ENCODE assay signal across 11 cellular contexts in the genomic region with DNA sequence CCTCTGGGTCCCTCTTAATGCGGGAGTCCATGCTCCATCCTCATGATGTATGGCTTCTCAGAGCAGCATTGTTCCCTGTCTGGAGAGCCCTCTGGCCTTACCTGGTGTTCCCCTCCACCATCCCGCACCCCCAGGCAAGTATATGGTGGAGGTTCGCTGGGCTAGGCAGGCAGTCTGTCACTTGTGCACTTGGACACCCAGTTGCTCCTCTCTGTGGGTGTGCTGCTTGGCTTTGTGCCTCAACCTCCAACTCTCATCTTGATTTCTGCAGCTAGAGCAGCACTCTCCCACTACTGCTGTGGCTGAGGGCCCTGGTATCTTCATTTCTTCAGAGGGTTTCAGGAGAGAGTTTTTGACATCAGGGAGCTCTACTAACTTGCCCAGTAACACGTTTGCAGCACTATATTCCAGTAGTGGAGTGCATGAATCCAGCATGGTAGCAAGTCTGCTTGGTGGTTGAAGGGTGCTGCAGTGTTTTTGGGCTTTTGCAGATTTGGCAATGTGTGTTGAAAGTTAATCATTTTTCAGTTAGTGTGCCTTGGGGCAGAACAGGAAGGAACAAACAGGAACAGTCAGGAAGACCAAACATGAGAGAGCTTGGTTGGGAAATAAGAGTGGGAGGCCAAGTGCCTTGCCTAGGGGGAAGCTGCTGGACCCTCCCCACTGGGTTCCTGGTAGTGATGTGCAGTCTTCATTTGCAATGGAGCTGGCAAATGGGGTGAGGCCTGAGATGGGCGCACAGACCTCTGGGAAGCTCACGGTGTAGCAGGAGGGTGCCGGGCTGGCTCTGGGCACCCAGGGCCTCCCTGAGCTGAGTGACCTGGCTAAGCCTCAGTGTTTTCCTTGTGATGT. TPM values are rescaled to one million over a fixed set of nuclear protein-coding genes. Genes with fewer than 3 reads are reported as not detected.
DNase-seq lines count a peak whose midpoint lies in the region; ATAC-seq and TF ChIP-seq lines count a peak whose summit lies in the region.
"Had no signal": no experiment of that assay in that cellular context is flagged by ENCODE, and none has a peak within 500 bp of the region (broad histone marks: within the 10 kb centered on the region; RNA-seq: fewer than 3 reads in every experiment).

No MANE protein-coding gene starts in this region.

- H3K9me3 Mint-ChIP-seq in CD4-positive, CD25-positive, alpha-beta regulatory T cell: peaks cover 0 to 5% (median 0%) of the 10 kb centered on the region in 7 donors

- TF ChIP-seq POLR2A in breast epithelium (IDR thresholded peaks at IDR 0.05): no peak

- H3K4me3 Mint-ChIP-seq in CD4-positive, CD25-positive, alpha-beta regulatory T cell: peak overlapping the region in 3 of 4 donors; percentile 20 to 65 (median 60)
- H3K4me3 Mint-ChIP-seq: activated B cell treated with CpG ODN at 0.5 μM for 24 hours had no signal

- H3K4me1 ChIP-seq in CD4-positive, CD25-positive, alpha-beta regulatory T cell (ENCODE audit: control insufficient read depth, insufficient read depth, low read length, poor library complexity, severe bottlenecking): peaks cover 95% of the 10 kb centered on the region
- H3K4me1 ChIP-seq in breast epithelium (peaks cover 7 to 17% of the 10 kb centered on the region in 2 donors), mucosa of descending colon (ENCODE audit: low read depth) (peaks cover 9% of the 10 kb centered on the region)

- TF ChIP-seq CTCF in breast epithelium (IDR thresholded peaks at IDR 0.05) (no peak), mucosa of descending colon (IDR thresholded peaks at IDR 0.05) (no peak)

- H3K27me3 ChIP-seq in CD4-positive, CD25-positive, alpha-beta regulatory T cell (ENCODE audit: control insufficient read depth, insufficient read depth, low read length): no peaks in the 10 kb centered on the region
- H3K27me3 ChIP-seq in breast epithelium: no peaks in the 10 kb centered on the region

- H3K36me3 Mint-ChIP-seq in CD4-positive, CD25-positive, alpha-beta regulatory T cell: peaks cover 58% of the 10 kb centered on the region

- intact Hi-C loops in breast epithelium (cut with DNase I; ENCODE audit: low total_unique reads): no loop called here
- intact Hi-C loops in mucosa of descending colon (cut with DNase I, micrococcal nuclease): no loop called here

- H3K4me3 ChIP-seq in CD4-positive, CD25-positive, alpha-beta regulatory T cell (ENCODE audit: low read depth, low read length): no peak overlapping the region
- H3K4me3 ChIP-seq in breast epithelium (no peak overlapping the region), mucosa of descending colon (no peak overlapping the region)

- H3K36me3 ChIP-seq in CD4-positive, CD25-positive, alpha-beta regulatory T cell (ENCODE audit: control insufficient read depth, insufficient read depth, low read length): peaks cover 54% of the 10 kb centered on the region
- H3K36me3 ChIP-seq in breast epithelium (no peaks in the 10 kb centered on the region), mucosa of descending colon (ENCODE audit: low read depth) (peaks cover 3% of the 10 kb centered on the region)

- peaks cover 2 to 4% of the 10 kb centered on the region in 2 experiments for H3K9me3 ChIP-seq in CD4-positive, CD25-positive, alpha-beta regulatory T cell (ENCODE audit: control insufficient read depth in 2 of 2, low read length in 2 of 2)
- H3K9me3 ChIP-seq in breast epithelium (no peaks in the 10 kb centered on the region), mucosa of descending colon (no peaks in the 10 kb centered on the region)

- peak overlapping the region; percentile 8 to 97 (median 61) for H3K27ac Mint-ChIP-seq in CD4-positive, CD25-positive, alpha-beta regulatory T cell
- H3K27ac Mint-ChIP-seq: activated B cell treated with CpG ODN at 0.5 μM for 24 hours had no signal

- no peak for ATAC-seq in CD4-positive, CD25-positive, alpha-beta regulatory T cell (ENCODE audit: low read depth in 2 of 2)
- ATAC-seq in mucosa of descending colon: peak; percentile 16
- ATAC-seq in HG03565 (IDR thresholded peaks at IDR 0.05; ENCODE audit: unreplicated experiment): no peak
- no peak for ATAC-seq in HG03135 (IDR thresholded peaks at IDR 0.05; ENCODE audit: unreplicated experiment)
- no peak for ATAC-seq in HG03432 (IDR thresholded peaks at IDR 0.05; ENCODE audit: unreplicated experiment)
- ATAC-seq: sciatic nerve had no signal

- H3K27ac ChIP-seq in CD4-positive, CD25-positive, alpha-beta regulatory T cell (ENCODE audit: insufficient read depth, low read length, poor library complexity, severe bottlenecking): peak overlapping the region; percentile 2
- H3K27ac ChIP-seq in breast epithelium: peak overlapping the region; percentile 38 to 52

- H3K4me1 Mint-ChIP-seq in CD4-positive, CD25-positive, alpha-beta regulatory T cell: peaks cover 35 to 100% (median 80%) of the 10 kb centered on the region in 4 donors

- DNase-seq in CD4-positive, CD25-positive, alpha-beta regulatory T cell: no peak
- DNase-seq in NOMO-1 treated with DMSO at 0.1 percent for 48 hours (lab: John Stamatoyannopoulos, UW; ENCODE audit: unreplicated experiment) (peak; percentile 43), breast epithelium (ENCODE audit: low spot score in 2 of 2) (no peak), mucosa of descending colon (no peak)
- no peak for DNase-seq in activated CD4-positive, CD25-positive, alpha-beta regulatory T cell treated with anti-CD3 and anti-CD28 coated beads, Interleukin-2, amount 50 U/mL, for 72 hours
- DNase-seq: activated B cell treated with CpG ODN at 0.5 μM for 24 hours, DMS153 had no signal

- H3K27me3 Mint-ChIP-seq in CD4-positive, CD25-positive, alpha-beta regulatory T cell: no peaks in the 10 kb centered on the region
- H3K27me3 Mint-ChIP-seq: activated B cell treated with CpG ODN at 0.5 μM for 24 hours had no signal

RNA-seq across cellular contexts. Expression of gene TSPAN14, which starts 37.4 kb away (rescaled TPM):
- 198 TPM for total RNA-seq in CD4-positive, CD25-positive, alpha-beta regulatory T cell
- 100 to 1,000 TPM; 157 to 270 (median 180) TPM for polyA plus RNA-seq in CD4-positive, CD25-positive, alpha-beta regulatory T cell
- 10 to 100 TPM; 52.8 to 76.8 (median 74.8) TPM for total RNA-seq in breast epithelium
- 10 to 100 TPM; 75.5 to 96.5 (median 81.0) TPM for total RNA-seq in mucosa of descending colon

RNA-seq across cellular contexts. Expression of gene SH2D4B, which starts 46.2 kb away (rescaled TPM):
- total RNA-seq in CD4-positive, CD25-positive, alpha-beta regulatory T cell: 0.25 TPM
- polyA plus RNA-seq in CD4-positive, CD25-positive, alpha-beta regulatory T cell: not detected
- total RNA-seq in breast epithelium (under 1 TPM in 2 of 3 donors, not detected in 1; 0.15 to 0.16 TPM), mucosa of descending colon (not detected)
- total RNA-seq: activated B cell treated with CpG ODN at 0.5 μM for 24 hours had no signal
